ENCODE assay signal across 18 cellular contexts in genomic region chr12:16175893-16176292, GRCh38.
DNase-seq lines count a peak whose midpoint lies in the region; TF ChIP-seq lines count a peak whose summit lies in the region.
"Had no signal": no experiment of that assay in that cellular context is flagged by ENCODE, and none has a peak within 500 bp of the region (broad histone marks: within the 10 kb centered on the region; RNA-seq: fewer than 3 reads in every experiment).

No MANE protein-coding gene starts in this region.

- TF ChIP-seq CTCF in VCaP (conservative IDR thresholded peaks at IDR 0.05) (no peak), fibroblast of mammary gland (conservative IDR thresholded peaks at IDR 0.05; ENCODE audit: control insufficient read depth, insufficient read depth, low read depth, low read length) (no peak)

- H3K9me3 ChIP-seq in Karpas-422 (ENCODE audit: low read length), result no peaks in the 10 kb centered on the region

- no peak overlapping the region for H2AFZ ChIP-seq in Karpas-422 (ENCODE audit: low read length)

- H3K9ac ChIP-seq in Karpas-422 (ENCODE audit: low read length), result no peak overlapping the region

- peak overlapping the region; percentile 42 for H3K27ac ChIP-seq in VCaP
- H3K27ac ChIP-seq in Karpas-422 (ENCODE audit: low read length), result no peak overlapping the region
- H3K27ac ChIP-seq: C4-2B, RWPE1, SJCRH30 had no signal

- no peaks in the 10 kb centered on the region for H3K27me3 ChIP-seq in Karpas-422 (ENCODE audit: low read length)
- H3K27me3 ChIP-seq: SJCRH30 had no signal

- DNase-seq in fibroblast of mammary gland (ENCODE audit: low read depth), result peak; percentile 81
- peak; percentile 11 for DNase-seq in iris pigment epithelial cell (ENCODE audit: low read depth)
- DNase-seq in stromal cell of bone marrow (ENCODE audit: low read depth), result peak; percentile 18
- no peak for DNase-seq in NOMO-1 treated with DMSO at 0.1 percent for 48 hours (lab: John Stamatoyannopoulos, UW; ENCODE audit: unreplicated experiment)
- DNase-seq in Karpas-422, result no peak
- no peak for DNase-seq in dermis blood vessel endothelial cell
- DNase-seq: AML-193, DMS79, KG1, NCI-H1417, NCI-H187, NCI-H226, NCI-H524, PC-3, SJCRH30 had no signal

- H3K4me3 ChIP-seq in fibroblast of mammary gland (ENCODE audit: control insufficient read depth, low read depth, low read length) (no peak overlapping the region), Karpas-422 (ENCODE audit: low read length) (no peak overlapping the region)
- H3K4me3 ChIP-seq: SJCRH30 had no signal

- H3K9me2 ChIP-seq in Karpas-422 (replicated peaks; ENCODE audit: insufficient read depth, low read length), result no peaks in the 10 kb centered on the region

- H3K36me3 ChIP-seq in Karpas-422 (ENCODE audit: insufficient read depth, low read length), result no peaks in the 10 kb centered on the region
- H3K36me3 ChIP-seq: SJCRH30 had no signal

- H4K20me1 ChIP-seq in Karpas-422 (ENCODE audit: insufficient read depth, low read depth, low read length), result no peaks in the 10 kb centered on the region

- no peaks in the 10 kb centered on the region for H3K79me2 ChIP-seq in Karpas-422 (ENCODE audit: low read length)

- H3K4me2 ChIP-seq in Karpas-422 (ENCODE audit: low read depth, low read length, poor library complexity, severe bottlenecking), result no peak overlapping the region

- no peaks in the 10 kb centered on the region for H3K4me1 ChIP-seq in Karpas-422 (ENCODE audit: low read length)
- H3K4me1 ChIP-seq: SJCRH30 had no signal

Comparison
In these comparisons a context has a peak if more than half of its experiments do, and no peak if none do; other contexts are left out.
1. DNase-seq: peak in fibroblast of mammary gland (single experiment), iris pigment epithelial cell (single experiment) and stromal cell of bone marrow (single experiment); none in NOMO-1 treated with DMSO at 0.1 percent for 48 hours (single experiment), Karpas-422 (single experiment) and dermis blood vessel endothelial cell (single experiment).